19 cellular contexts compared by ENCODE assay signal in the genomic region with DNA sequence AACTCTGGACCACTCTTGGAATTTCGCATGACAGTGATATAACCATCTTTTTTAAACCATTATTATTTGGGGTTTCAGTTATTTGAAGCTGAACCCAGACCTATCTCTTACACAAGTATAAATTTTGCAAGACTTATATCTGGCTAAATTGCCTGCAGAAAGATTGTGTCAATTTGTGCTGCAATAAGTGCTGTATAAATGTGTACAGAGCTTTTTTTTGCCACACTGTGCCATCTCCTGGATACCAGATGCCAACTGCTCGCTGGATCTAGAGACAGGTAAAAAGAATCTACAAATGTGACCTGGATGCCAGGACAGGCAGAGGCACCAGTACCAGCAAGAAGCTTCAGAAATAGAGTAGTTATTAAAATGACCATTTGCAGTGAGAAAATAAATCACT. TPM values are rescaled to one million over a fixed set of nuclear protein-coding genes. Genes with fewer than 3 reads are reported as not detected.
A peak's percentile ranks its signal among the peaks of the same experiment; 100 is the strongest.
DNase-seq lines count a peak whose midpoint lies in the region; ATAC-seq and TF ChIP-seq lines count a peak whose summit lies in the region.
"Had no signal": no experiment of that assay in that cellular context is flagged by ENCODE, and none has a peak within 500 bp of the region (broad histone marks: within the 10 kb centered on the region; RNA-seq: fewer than 3 reads in every experiment).

No MANE protein-coding gene starts in this region.

- H3K9me3 Mint-ChIP-seq in MCF 10A (ENCODE audit: unreplicated experiment) (no peaks in the 10 kb centered on the region), progenitor cell of endocrine pancreas (ENCODE audit: low read depth) (peaks cover 6% of the 10 kb centered on the region)
- H3K9me3 Mint-ChIP-seq: CD4-positive, alpha-beta memory T cell; HFFc6 had no signal

- no peak overlapping the region for H3K4me3 ChIP-seq in breast epithelium
- no peak overlapping the region for H3K4me3 ChIP-seq in hepatocyte
- no peak overlapping the region for H3K4me3 ChIP-seq in mucosa of descending colon
- no peak overlapping the region for H3K4me3 ChIP-seq in upper lobe of right lung
- H3K4me3 ChIP-seq: BLaER1, SJSA1 had no signal

- BruUV-seq in MCF 10A (replicated peaks; lab: Mats Ljungman, UMichigan): no TSS peak

- H3K36me3 ChIP-seq in breast epithelium (no peaks in the 10 kb centered on the region), hepatocyte (replicated peaks; ENCODE audit: insufficient read depth, low read depth) (no peaks in the 10 kb centered on the region), mucosa of descending colon (ENCODE audit: low read depth) (no peaks in the 10 kb centered on the region), upper lobe of right lung (no peaks in the 10 kb centered on the region)
- H3K36me3 ChIP-seq: BLaER1, SJSA1 had no signal

- no peaks in the 10 kb centered on the region for H3K27me3 ChIP-seq in breast epithelium
- no peaks in the 10 kb centered on the region for H3K27me3 ChIP-seq in hepatocyte
- H3K27me3 ChIP-seq in upper lobe of right lung: no peaks in the 10 kb centered on the region
- H3K27me3 ChIP-seq: BLaER1, SJSA1 had no signal

- H3K4me3 Mint-ChIP-seq in MCF 10A (ENCODE audit: unreplicated experiment) (no peak overlapping the region), progenitor cell of endocrine pancreas (ENCODE audit: low read depth) (no peak overlapping the region)
- H3K4me3 Mint-ChIP-seq: CD4-positive, alpha-beta memory T cell; HFFc6 had no signal

- H3K4me1 ChIP-seq in breast epithelium (no peaks in the 10 kb centered on the region), hepatocyte (ENCODE audit: insufficient read depth) (peaks cover 5% of the 10 kb centered on the region), mucosa of descending colon (ENCODE audit: low read depth) (peaks cover 11% of the 10 kb centered on the region), upper lobe of right lung (peaks cover 7% of the 10 kb centered on the region)
- H3K4me1 ChIP-seq: BLaER1, SJSA1 had no signal

- POLR2A ChIA-PET in MCF 10A (lab: Yijun Ruan, JAX): interaction anchor here (1.4 kb wide), 1 partner anchor 25 kb away, joined by 8 read pairs; no protein-coding TSS in a partner anchor

- H4K20me1 ChIP-seq in hepatocyte (ENCODE audit: insufficient read depth, poor library complexity, severe bottlenecking): no peaks in the 10 kb centered on the region
- H4K20me1 ChIP-seq: BLaER1 had no signal

- H3K36me3 Mint-ChIP-seq in MCF 10A (ENCODE audit: insufficient read depth, unreplicated experiment) (no peaks in the 10 kb centered on the region), progenitor cell of endocrine pancreas (ENCODE audit: insufficient read depth) (no peaks in the 10 kb centered on the region)
- H3K36me3 Mint-ChIP-seq: CD4-positive, alpha-beta memory T cell had no signal

- CTCF ChIA-PET in MCF 10A (lab: Yijun Ruan, JAX): interaction anchor here (0.6 to 1.9 kb wide), 4 partner anchors 23 to 1235 kb away, joined by 3 to 6 read pairs (median 4); no protein-coding TSS in a partner anchor

- H3K27ac Mint-ChIP-seq in MCF 10A (ENCODE audit: low read depth, unreplicated experiment) (no peak overlapping the region), progenitor cell of endocrine pancreas (no peak overlapping the region)
- H3K27ac Mint-ChIP-seq: CD4-positive, alpha-beta memory T cell; HFFc6 had no signal

- H3K4me2 ChIP-seq in hepatocyte: peak overlapping the region; percentile 14
- H3K4me2 ChIP-seq: BLaER1 had no signal

- DNase-seq in MCF 10A (ENCODE audit: unreplicated experiment): peak; percentile 9
- no peak for DNase-seq in breast epithelium (ENCODE audit: low spot score in 2 of 2)
- DNase-seq in hepatocyte (ENCODE audit: low spot score): no peak
- DNase-seq in mucosa of descending colon: peak in 1 of 3 donors; percentile 35
- DNase-seq in upper lobe of right lung: no peak
- no peak for DNase-seq in progenitor cell of endocrine pancreas (ENCODE audit: low spot score, unreplicated experiment)
- DNase-seq: CD4-positive, alpha-beta memory T cell; H7; HFFc6; IMR-90; NCI-H1436; NCI-H1930; NCI-H345; NCI-H526 treated with DMSO at 0.1 percent for 48 hours had no signal

- H3K9me2 ChIP-seq in hepatocyte (replicated peaks; ENCODE audit: insufficient read depth): no peaks in the 10 kb centered on the region

- peaks cover 31% of the 10 kb centered on the region for H3K27me3 Mint-ChIP-seq in MCF 10A (ENCODE audit: insufficient read depth, unreplicated experiment)
- H3K27me3 Mint-ChIP-seq in progenitor cell of endocrine pancreas: no peaks in the 10 kb centered on the region
- H3K27me3 Mint-ChIP-seq: CD4-positive, alpha-beta memory T cell had no signal

- TF ChIP-seq CTCF in MCF 10A (IDR thresholded peaks at IDR 0.05; ENCODE audit: unreplicated experiment) (no peak), breast epithelium (IDR thresholded peaks at IDR 0.05) (no peak), hepatocyte (IDR thresholded peaks at IDR 0.05; ENCODE audit: poor library complexity) (no peak), mucosa of descending colon (IDR thresholded peaks at IDR 0.05) (no peak), upper lobe of right lung (IDR thresholded peaks at IDR 0.05) (no peak), progenitor cell of endocrine pancreas (IDR thresholded peaks at IDR 0.05; ENCODE audit: unreplicated experiment) (no peak)

- intact Hi-C loops in MCF 10A (cut with micrococcal nuclease) (no loop called here), breast epithelium (cut with DNase I; ENCODE audit: low total_unique reads) (no loop called here), mucosa of descending colon (cut with DNase I, micrococcal nuclease) (no loop called here), upper lobe of right lung (cut with DNase I) (no loop called here)

- peak; percentile 62 for ATAC-seq in mucosa of descending colon
- ATAC-seq in upper lobe of right lung: peak; percentile 30
- ATAC-seq in GM19023 (IDR thresholded peaks at IDR 0.05; ENCODE audit: unreplicated experiment): no peak
- no peak for ATAC-seq in HG03457 (IDR thresholded peaks at IDR 0.05; ENCODE audit: unreplicated experiment)
- ATAC-seq: Panc1 had no signal

- WGBS in hepatocyte (ENCODE audit: low lambda C conversion rate, missing lambda C conversion rate): 92% methylated on average over 2 of the region's 2 CpGs

- H3K4me1 Mint-ChIP-seq in MCF 10A (ENCODE audit: insufficient read depth, unreplicated experiment) (no peaks in the 10 kb centered on the region), progenitor cell of endocrine pancreas (ENCODE audit: low read depth) (peaks cover 13% of the 10 kb centered on the region)
- H3K4me1 Mint-ChIP-seq: CD4-positive, alpha-beta memory T cell had no signal

- no peaks in the 10 kb centered on the region for H3K79me2 ChIP-seq in hepatocyte

- H2AFZ ChIP-seq in hepatocyte: no peak overlapping the region

- H3K9me3 ChIP-seq in breast epithelium (no peaks in the 10 kb centered on the region), hepatocyte (ENCODE audit: low read depth) (no peaks in the 10 kb centered on the region), mucosa of descending colon (no peaks in the 10 kb centered on the region), upper lobe of right lung (no peaks in the 10 kb centered on the region)
- H3K9me3 ChIP-seq: BLaER1, SJSA1 had no signal

- H3K27ac ChIP-seq in breast epithelium: no peak overlapping the region
- peak overlapping the region; percentile 68 for H3K27ac ChIP-seq in hepatocyte
- no peak overlapping the region for H3K27ac ChIP-seq in upper lobe of right lung
- H3K27ac ChIP-seq: BLaER1, SJSA1 had no signal

- no peak for TF ChIP-seq POLR2A in breast epithelium (IDR thresholded peaks at IDR 0.05)

RNA-seq across cellular contexts. Expression of a gene that starts 25.9 kb away (rescaled TPM):
- total RNA-seq in MCF 10A (2022): 22.8 and 23.3 TPM in 2 replicates
- 10 to 100 TPM in 2 of 3 donors, 1 to 10 TPM in 1; 6.2 to 14.8 (median 14.4) TPM for total RNA-seq in breast epithelium
- total RNA-seq in hepatocyte: 15.7 and 19.3 TPM in 2 replicates
- 2.6 and 2.7 TPM in 2 replicates for polyA plus RNA-seq in hepatocyte
- total RNA-seq in mucosa of descending colon: 10 to 100 TPM; 36.9 to 48.0 (median 43.8) TPM
- 46.9 TPM for total RNA-seq in upper lobe of right lung
- total RNA-seq in progenitor cell of endocrine pancreas: 6.6 and 7.8 TPM in 2 replicates

Comparison
In these comparisons a context has a peak if more than half of its experiments do, and no peak if none do; other contexts are left out.
1. ATAC-seq: peak in mucosa of descending colon (single experiment) and upper lobe of right lung (single experiment); none in GM19023 (single experiment) and HG03457 (single experiment).